In genomic region chr22:17841836-17842235, GRCh38 we compare ENCODE assay signal across 1 cellular context.
TF ChIP-seq lines count a peak whose summit lies in the region.

No MANE protein-coding gene starts in this region.

TF ChIP-seq in liver, 16 proteins besides CTCF, POLR2A, EP300 and RAD21 (continued from another document):
- peak; percentile 91 to 92 for TF ChIP-seq HNF4A (conservative IDR thresholded peaks at IDR 0.05)
